In genomic region chr1:232622378-232622777, GRCh38 we compare ENCODE assay signal across 1 cellular context.
TF ChIP-seq lines count a peak whose summit lies in the region.

No MANE protein-coding gene starts in this region.

TF ChIP-seq in HEK293, 187 proteins besides CTCF, POLR2A, EP300 and RAD21 (continued from another document and continues in another):
- no peak; the same call in 1 of the 2 replicates for TF ChIP-seq ZBTB44 (tag by site-specific recombination; IDR thresholded peaks at IDR 0.05)
- peak; percentile 62 for TF ChIP-seq ZBTB8A (tag by site-specific recombination; IDR thresholded peaks at IDR 0.05)
- TF ChIP-seq ZNF621 (tag by site-specific recombination; IDR thresholded peaks at IDR 0.05) = no peak
- no peak for TF ChIP-seq BCL11B (tag by site-specific recombination; IDR thresholded peaks at IDR 0.05; ENCODE audit: low read depth)
- no peak for TF ChIP-seq ELK4 (IDR thresholded peaks at IDR 0.05; ENCODE audit: borderline replicate concordance, low read depth, low read length)
- no peak for TF ChIP-seq ZNF404 (tag by site-specific recombination; IDR thresholded peaks at IDR 0.05)
- TF ChIP-seq ZNF155 (tag by site-specific recombination; IDR thresholded peaks at IDR 0.05) = no peak
- TF ChIP-seq ZNF133 (tag by site-specific recombination; IDR thresholded peaks at IDR 0.05) = no peak
- no peak for TF ChIP-seq ZNF600 (tag by site-specific recombination; IDR thresholded peaks at IDR 0.05)
- TF ChIP-seq ZNF707 (tag by site-specific recombination; IDR thresholded peaks at IDR 0.05) = no peak
- no peak for TF ChIP-seq WT1 (tag by site-specific recombination; IDR thresholded peaks at IDR 0.05)
- TF ChIP-seq ZNF362 (tag by site-specific recombination; IDR thresholded peaks at IDR 0.05) = no peak
- no peak for TF ChIP-seq ZXDB (tag by site-specific recombination; IDR thresholded peaks at IDR 0.05)
- TF ChIP-seq HOXA7 (CRISPR knock-in tag; IDR thresholded peaks at IDR 0.05; ENCODE audit: borderline replicate concordance) = no peak
- no peak for TF ChIP-seq ZNF366 (tag by site-specific recombination; conservative IDR thresholded peaks at IDR 0.05)
- TF ChIP-seq ZNF513 (tag by site-specific recombination; IDR thresholded peaks at IDR 0.05) = 0 out of 2 replicates have a peak, but pooled peaks have one; percentile 5
- peak; percentile 35; the same call in 1 of the 2 replicates for TF ChIP-seq ZNF561 (tag by site-specific recombination; IDR thresholded peaks at IDR 0.05; ENCODE audit: borderline replicate concordance)
- no peak for TF ChIP-seq FEZF1 (tag by site-specific recombination; IDR thresholded peaks at IDR 0.05)
- no peak for TF ChIP-seq GLIS1 (tag by site-specific recombination; IDR thresholded peaks at IDR 0.05)
- TF ChIP-seq ZNF530 (tag by site-specific recombination; IDR thresholded peaks at IDR 0.05; ENCODE audit: low read depth) = no peak
- no peak for TF ChIP-seq ZBTB26 (tag by site-specific recombination; optimal IDR thresholded peaks at IDR 0.05)
- TF ChIP-seq ZNF266 (tag by site-specific recombination; IDR thresholded peaks at IDR 0.05; ENCODE audit: low read depth) = no peak
- TF ChIP-seq BCL6B (tag by site-specific recombination; IDR thresholded peaks at IDR 0.05) = no peak
- TF ChIP-seq ZBTB48 (tag by site-specific recombination; IDR thresholded peaks at IDR 0.05) = no peak
- no peak for TF ChIP-seq ZNF837 (tag by site-specific recombination; IDR thresholded peaks at IDR 0.05)
- TF ChIP-seq PBX3 (CRISPR knock-in tag; IDR thresholded peaks at IDR 0.05) = no peak
- TF ChIP-seq ZNF776 (tag by site-specific recombination; IDR thresholded peaks at IDR 0.05; ENCODE audit: borderline replicate concordance) = no peak
- no peak for TF ChIP-seq ZNF654 (tag by site-specific recombination; IDR thresholded peaks at IDR 0.05; ENCODE audit: low read depth)
- peak; percentile 21; the same call in 1 of the 2 replicates for TF ChIP-seq OSR2 (tag by site-specific recombination; IDR thresholded peaks at IDR 0.05)
- no peak for TF ChIP-seq ZNF112 (tag by site-specific recombination; IDR thresholded peaks at IDR 0.05)
- peak; percentile 58; the same call in 1 of the 2 replicates for TF ChIP-seq PRDM6 (tag by site-specific recombination; IDR thresholded peaks at IDR 0.05)
- TF ChIP-seq ZBTB1 (tag by site-specific recombination; IDR thresholded peaks at IDR 0.05) = no peak
- TF ChIP-seq ZNF423 (tag by site-specific recombination; IDR thresholded peaks at IDR 0.05) = peak; percentile 80; the same call in 1 of the 2 replicates
- TF ChIP-seq TCF7L2 (IDR thresholded peaks at IDR 0.05; ENCODE audit: borderline replicate concordance, low read depth, low read length) = no peak
- no peak for TF ChIP-seq ZNF645 (tag by site-specific recombination; IDR thresholded peaks at IDR 0.05)
- no peak for TF ChIP-seq KLF16 (tag by site-specific recombination; IDR thresholded peaks at IDR 0.05)
- no peak for TF ChIP-seq ZNF623 (tag by site-specific recombination; IDR thresholded peaks at IDR 0.05)
- no peak for TF ChIP-seq ZNF677 (tag by site-specific recombination; IDR thresholded peaks at IDR 0.05)
- no peak for TF ChIP-seq ZNF521 (tag by site-specific recombination; IDR thresholded peaks at IDR 0.05)
- TF ChIP-seq YY1 (tag by site-specific recombination; IDR thresholded peaks at IDR 0.05) = no peak
- no peak for TF ChIP-seq ZNF596 (tag by site-specific recombination; IDR thresholded peaks at IDR 0.05)
- no peak for TF ChIP-seq MZF1 (tag by site-specific recombination; IDR thresholded peaks at IDR 0.05; ENCODE audit: borderline replicate concordance)
- no peak for TF ChIP-seq ZNF830 (tag by site-specific recombination; IDR thresholded peaks at IDR 0.05; ENCODE audit: low read depth)
- no peak for TF ChIP-seq ZNF585B (tag by site-specific recombination; IDR thresholded peaks at IDR 0.05)
- no peak for TF ChIP-seq MEIS1 (CRISPR knock-in tag; IDR thresholded peaks at IDR 0.05; ENCODE audit: borderline replicate concordance)
- no peak for TF ChIP-seq ZNF24 (tag by site-specific recombination; IDR thresholded peaks at IDR 0.05)
- TF ChIP-seq ZNF132 (tag by site-specific recombination; IDR thresholded peaks at IDR 0.05; ENCODE audit: borderline replicate concordance) = no peak
- TF ChIP-seq ZNF16 (tag by site-specific recombination; IDR thresholded peaks at IDR 0.05; ENCODE audit: low read depth) = no peak
- peak; percentile 59; the same call in 1 of the 2 replicates for TF ChIP-seq MYNN (tag by site-specific recombination; IDR thresholded peaks at IDR 0.05; ENCODE audit: borderline replicate concordance)
- no peak for TF ChIP-seq PATZ1 (tag by site-specific recombination; IDR thresholded peaks at IDR 0.05)
- TF ChIP-seq ZNF571 (tag by site-specific recombination; IDR thresholded peaks at IDR 0.05) = no peak
- no peak for TF ChIP-seq ZNF202 (tag by site-specific recombination; IDR thresholded peaks at IDR 0.05; ENCODE audit: borderline replicate concordance)
